8 cellular contexts compared by ENCODE assay signal in genomic region chr3:53590606-53591005, GRCh38.
"Had no signal": no experiment of that assay in that cellular context is flagged by ENCODE, and none has a peak within 500 bp of the region (broad histone marks: within the 10 kb centered on the region; RNA-seq: fewer than 3 reads in every experiment).

No MANE protein-coding gene starts in this region.

- FAIRE-seq: G401.6, GM12878, GM12891, GM12892, GM18507, GM19239 had no signal

- ATAC-seq: GM12878 had no signal

- H3K4me3 ChIP-seq: GM12878 had no signal

- DNase-seq: GDM1, GF-D8 had no signal
